Comparison of ENCODE assay signal across 23 cellular contexts in genomic region chr16:83404261-83404660, GRCh38.
"Had no signal": no experiment of that assay in that cellular context is flagged by ENCODE, and none has a peak within 500 bp of the region (broad histone marks: within the 10 kb centered on the region; RNA-seq: fewer than 3 reads in every experiment).

No MANE protein-coding gene starts in this region.

- DNase-seq: activated CD4-positive, alpha-beta T cell treated with anti-CD3 and anti-CD28 coated beads for 4 hours; activated CD4-positive, alpha-beta T cell treated with anti-CD3 and anti-CD28 coated beads, Interleukin-2, amount 50 U/mL, for 4 hours; activated effector memory CD4-positive, alpha-beta T cell treated with Interleukin-2 at 50 U/mL for 16 hours; activated naive CD4-positive, alpha-beta T cell treated with Interleukin-2 at 50 U/mL for 16 hours; activated T-cell treated with anti-CD3 and anti-CD28 coated beads for 4 hours; anterior cingulate cortex; body of pancreas; heart right ventricle; left lung; lower lobe of right lung; mucosa of descending colon; posterior cingulate gyrus; right lobe of liver; small intestine; stimulated activated CD4-positive, alpha-beta T cell treated with anti-CD3 and anti-CD28 coated beads, Interleukin-4, amount 100 ng/mL, for 24 hours; stimulated activated naive CD8-positive, alpha-beta T cell treated with anti-CD3 and anti-CD28 coated beads, Interleukin-15, amount 100 ng/mL, for 72 hours; substantia nigra; uterus had no signal

- H3K27ac ChIP-seq: body of pancreas, coronary artery, heart right ventricle, left lung, lower lobe of right lung, right lobe of liver, uterus, VCaP had no signal

- H3K4me1 ChIP-seq: body of pancreas, heart right ventricle, left lung, lower lobe of right lung, right lobe of liver, uterus had no signal

- H3K36me3 ChIP-seq: heart right ventricle, left lung, lower lobe of right lung, right lobe of liver, uterus had no signal

- H3K9me3 ChIP-seq: body of pancreas, lower lobe of right lung, mucosa of descending colon, right lobe of liver, uterus had no signal

- H3K4me3 ChIP-seq: body of pancreas, coronary artery, heart right ventricle, left lung, lower lobe of right lung, mucosa of descending colon, right lobe of liver, uterus had no signal

- ATAC-seq: body of pancreas; heart right ventricle; left lung; lower lobe of right lung; mucosa of descending colon; natural killer cell treated with Interleukin-12 subunit alpha and Interleukin-12 subunit beta and Interleukin-15 and Interleukin-18, amount 100 ng/mL, for 72 hours; right lobe of liver; stimulated activated effector memory CD8-positive, alpha-beta T cell treated with anti-CD3 and anti-CD28 coated beads, Interleukin-12 subunit alpha, Interleukin-12 subunit beta, amount 100 ng/mL, for 72 hours; stimulated activated naive CD8-positive, alpha-beta T cell treated with anti-CD3 and anti-CD28 coated beads, Interleukin-15, amount 100 ng/mL, for 72 hours had no signal

- H3K27me3 ChIP-seq: body of pancreas, foreskin keratinocyte, heart right ventricle, left lung, right lobe of liver, uterus had no signal
